In genomic region chr19:1446713-1447564, GRCh38 we compare ENCODE assay signal across 1 cellular context.
TF ChIP-seq lines count a peak whose summit lies in the region.

No MANE protein-coding gene starts in this region.

TF ChIP-seq in WTC11, 78 proteins besides CTCF, POLR2A, EP300 and RAD21 (continued from another document and continues in another):
- no peak for TF ChIP-seq MXD4 (CRISPR knock-in tag; IDR thresholded peaks at IDR 0.05; ENCODE audit: borderline replicate concordance)
- TF ChIP-seq FOXK1 (CRISPR knock-in tag; IDR thresholded peaks at IDR 0.05) = peak; percentile 84
- TF ChIP-seq PRRX2 (CRISPR knock-in tag; IDR thresholded peaks at IDR 0.05) = no peak
- TF ChIP-seq KAT7 (CRISPR knock-in tag; IDR thresholded peaks at IDR 0.05; ENCODE audit: borderline replicate concordance) = peak; percentile 65; the same call in 1 of the 2 replicates
- TF ChIP-seq NR2C2 (CRISPR knock-in tag; IDR thresholded peaks at IDR 0.05) = peak; percentile 49; the same call in 1 of the 2 replicates
- TF ChIP-seq OVOL2 (CRISPR knock-in tag; IDR thresholded peaks at IDR 0.05; ENCODE audit: borderline replicate concordance) = no peak
- TF ChIP-seq, protein P1, sequence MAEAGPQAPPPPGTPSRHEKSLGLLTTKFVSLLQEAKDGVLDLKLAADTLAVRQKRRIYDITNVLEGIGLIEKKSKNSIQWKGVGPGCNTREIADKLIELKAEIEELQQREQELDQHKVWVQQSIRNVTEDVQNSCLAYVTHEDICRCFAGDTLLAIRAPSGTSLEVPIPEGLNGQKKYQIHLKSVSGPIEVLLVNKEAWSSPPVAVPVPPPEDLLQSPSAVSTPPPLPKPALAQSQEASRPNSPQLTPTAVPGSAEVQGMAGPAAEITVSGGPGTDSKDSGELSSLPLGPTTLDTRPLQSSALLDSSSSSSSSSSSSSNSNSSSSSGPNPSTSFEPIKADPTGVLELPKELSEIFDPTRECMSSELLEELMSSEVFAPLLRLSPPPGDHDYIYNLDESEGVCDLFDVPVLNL (CRISPR knock-in tag; IDR thresholded peaks at IDR 0.05; ENCODE audit: borderline replicate concordance, low read depth) = peak; percentile 88
- TF ChIP-seq ZNF423 (CRISPR knock-in tag; IDR thresholded peaks at IDR 0.05) = no peak
- TF ChIP-seq FOXJ3 (CRISPR knock-in tag; IDR thresholded peaks at IDR 0.05; ENCODE audit: borderline replicate concordance) = no peak
- peak; percentile 89 for TF ChIP-seq TEAD1 (CRISPR knock-in tag; IDR thresholded peaks at IDR 0.05)
- TF ChIP-seq ZNF138 (CRISPR knock-in tag; conservative IDR thresholded peaks at IDR 0.05) = peak; percentile 75; the same call in 1 of the 2 replicates
- TF ChIP-seq, protein P2, sequence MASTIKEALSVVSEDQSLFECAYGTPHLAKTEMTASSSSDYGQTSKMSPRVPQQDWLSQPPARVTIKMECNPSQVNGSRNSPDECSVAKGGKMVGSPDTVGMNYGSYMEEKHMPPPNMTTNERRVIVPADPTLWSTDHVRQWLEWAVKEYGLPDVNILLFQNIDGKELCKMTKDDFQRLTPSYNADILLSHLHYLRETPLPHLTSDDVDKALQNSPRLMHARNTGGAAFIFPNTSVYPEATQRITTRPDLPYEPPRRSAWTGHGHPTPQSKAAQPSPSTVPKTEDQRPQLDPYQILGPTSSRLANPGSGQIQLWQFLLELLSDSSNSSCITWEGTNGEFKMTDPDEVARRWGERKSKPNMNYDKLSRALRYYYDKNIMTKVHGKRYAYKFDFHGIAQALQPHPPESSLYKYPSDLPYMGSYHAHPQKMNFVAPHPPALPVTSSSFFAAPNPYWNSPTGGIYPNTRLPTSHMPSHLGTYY (CRISPR knock-in tag; IDR thresholded peaks at IDR 0.05) = no peak
- TF ChIP-seq, protein P3, sequence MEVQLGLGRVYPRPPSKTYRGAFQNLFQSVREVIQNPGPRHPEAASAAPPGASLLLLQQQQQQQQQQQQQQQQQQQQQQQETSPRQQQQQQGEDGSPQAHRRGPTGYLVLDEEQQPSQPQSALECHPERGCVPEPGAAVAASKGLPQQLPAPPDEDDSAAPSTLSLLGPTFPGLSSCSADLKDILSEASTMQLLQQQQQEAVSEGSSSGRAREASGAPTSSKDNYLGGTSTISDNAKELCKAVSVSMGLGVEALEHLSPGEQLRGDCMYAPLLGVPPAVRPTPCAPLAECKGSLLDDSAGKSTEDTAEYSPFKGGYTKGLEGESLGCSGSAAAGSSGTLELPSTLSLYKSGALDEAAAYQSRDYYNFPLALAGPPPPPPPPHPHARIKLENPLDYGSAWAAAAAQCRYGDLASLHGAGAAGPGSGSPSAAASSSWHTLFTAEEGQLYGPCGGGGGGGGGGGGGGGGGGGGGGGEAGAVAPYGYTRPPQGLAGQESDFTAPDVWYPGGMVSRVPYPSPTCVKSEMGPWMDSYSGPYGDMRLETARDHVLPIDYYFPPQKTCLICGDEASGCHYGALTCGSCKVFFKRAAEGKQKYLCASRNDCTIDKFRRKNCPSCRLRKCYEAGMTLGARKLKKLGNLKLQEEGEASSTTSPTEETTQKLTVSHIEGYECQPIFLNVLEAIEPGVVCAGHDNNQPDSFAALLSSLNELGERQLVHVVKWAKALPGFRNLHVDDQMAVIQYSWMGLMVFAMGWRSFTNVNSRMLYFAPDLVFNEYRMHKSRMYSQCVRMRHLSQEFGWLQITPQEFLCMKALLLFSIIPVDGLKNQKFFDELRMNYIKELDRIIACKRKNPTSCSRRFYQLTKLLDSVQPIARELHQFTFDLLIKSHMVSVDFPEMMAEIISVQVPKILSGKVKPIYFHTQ (CRISPR knock-in tag; IDR thresholded peaks at IDR 0.05) = no peak
- TF ChIP-seq, protein P4, sequence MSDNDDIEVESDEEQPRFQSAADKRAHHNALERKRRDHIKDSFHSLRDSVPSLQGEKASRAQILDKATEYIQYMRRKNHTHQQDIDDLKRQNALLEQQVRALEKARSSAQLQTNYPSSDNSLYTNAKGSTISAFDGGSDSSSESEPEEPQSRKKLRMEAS (CRISPR knock-in tag; IDR thresholded peaks at IDR 0.05) = peak; percentile 80; the same call in 1 of the 2 replicates
- peak; percentile 63; the same call in 1 of the 2 replicates for TF ChIP-seq SMAD4 (CRISPR knock-in tag; IDR thresholded peaks at IDR 0.05)
- no peak for TF ChIP-seq SOX15 (CRISPR knock-in tag; IDR thresholded peaks at IDR 0.05)
- TF ChIP-seq, protein P5, sequence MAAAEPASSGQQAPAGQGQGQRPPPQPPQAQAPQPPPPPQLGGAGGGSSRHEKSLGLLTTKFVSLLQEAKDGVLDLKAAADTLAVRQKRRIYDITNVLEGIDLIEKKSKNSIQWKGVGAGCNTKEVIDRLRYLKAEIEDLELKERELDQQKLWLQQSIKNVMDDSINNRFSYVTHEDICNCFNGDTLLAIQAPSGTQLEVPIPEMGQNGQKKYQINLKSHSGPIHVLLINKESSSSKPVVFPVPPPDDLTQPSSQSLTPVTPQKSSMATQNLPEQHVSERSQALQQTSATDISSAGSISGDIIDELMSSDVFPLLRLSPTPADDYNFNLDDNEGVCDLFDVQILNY (CRISPR knock-in tag; IDR thresholded peaks at IDR 0.05) = peak; percentile 54; the same call in 1 of the 2 replicates
- TF ChIP-seq, protein P6, sequence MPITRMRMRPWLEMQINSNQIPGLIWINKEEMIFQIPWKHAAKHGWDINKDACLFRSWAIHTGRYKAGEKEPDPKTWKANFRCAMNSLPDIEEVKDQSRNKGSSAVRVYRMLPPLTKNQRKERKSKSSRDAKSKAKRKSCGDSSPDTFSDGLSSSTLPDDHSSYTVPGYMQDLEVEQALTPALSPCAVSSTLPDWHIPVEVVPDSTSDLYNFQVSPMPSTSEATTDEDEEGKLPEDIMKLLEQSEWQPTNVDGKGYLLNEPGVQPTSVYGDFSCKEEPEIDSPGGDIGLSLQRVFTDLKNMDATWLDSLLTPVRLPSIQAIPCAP (CRISPR knock-in tag; IDR thresholded peaks at IDR 0.05) = peak; percentile 88; the same call in 1 of the 2 replicates
- no peak for TF ChIP-seq GTF2I (CRISPR knock-in tag; conservative IDR thresholded peaks at IDR 0.05)
- TF ChIP-seq ZNF219 (CRISPR knock-in tag; IDR thresholded peaks at IDR 0.05; ENCODE audit: borderline replicate concordance) = peak; percentile 79; the same call in 1 of the 2 replicates
- TF ChIP-seq GRHL2 (CRISPR knock-in tag; IDR thresholded peaks at IDR 0.05; ENCODE audit: insufficient replicate concordance, severe bottlenecking) = no peak
- peak; percentile 91 for TF ChIP-seq ARID4B (CRISPR knock-in tag; IDR thresholded peaks at IDR 0.05; ENCODE audit: borderline replicate concordance)
- no peak for TF ChIP-seq ZNF671 (CRISPR knock-in tag; IDR thresholded peaks at IDR 0.05)
- TF ChIP-seq GABPB1 (CRISPR knock-in tag; IDR thresholded peaks at IDR 0.05) = no peak
- TF ChIP-seq, protein P7, sequence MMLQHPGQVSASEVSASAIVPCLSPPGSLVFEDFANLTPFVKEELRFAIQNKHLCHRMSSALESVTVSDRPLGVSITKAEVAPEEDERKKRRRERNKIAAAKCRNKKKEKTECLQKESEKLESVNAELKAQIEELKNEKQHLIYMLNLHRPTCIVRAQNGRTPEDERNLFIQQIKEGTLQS (CRISPR knock-in tag; conservative IDR thresholded peaks at IDR 0.05) = no peak
- TF ChIP-seq FOXP1 (CRISPR knock-in tag; IDR thresholded peaks at IDR 0.05; ENCODE audit: borderline replicate concordance) = peak; percentile 97
- TF ChIP-seq, protein P8, sequence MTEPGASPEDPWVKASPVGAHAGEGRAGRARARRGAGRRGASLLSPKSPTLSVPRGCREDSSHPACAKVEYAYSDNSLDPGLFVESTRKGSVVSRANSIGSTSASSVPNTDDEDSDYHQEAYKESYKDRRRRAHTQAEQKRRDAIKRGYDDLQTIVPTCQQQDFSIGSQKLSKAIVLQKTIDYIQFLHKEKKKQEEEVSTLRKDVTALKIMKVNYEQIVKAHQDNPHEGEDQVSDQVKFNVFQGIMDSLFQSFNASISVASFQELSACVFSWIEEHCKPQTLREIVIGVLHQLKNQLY (CRISPR knock-in tag; IDR thresholded peaks at IDR 0.05) = no peak
- TF ChIP-seq CREB1 (CRISPR knock-in tag; IDR thresholded peaks at IDR 0.05) = 0 out of 2 replicates have a peak, but pooled peaks have one; percentile 36
- TF ChIP-seq SMAD3 (CRISPR knock-in tag; IDR thresholded peaks at IDR 0.05; ENCODE audit: borderline replicate concordance) = peak; percentile 85; the same call in 1 of the 2 replicates
- no peak for TF ChIP-seq ZNF425 (CRISPR knock-in tag; conservative IDR thresholded peaks at IDR 0.05)
- no peak for TF ChIP-seq ZNF396 (CRISPR knock-in tag; IDR thresholded peaks at IDR 0.05; ENCODE audit: borderline replicate concordance)
- TF ChIP-seq, protein P9, sequence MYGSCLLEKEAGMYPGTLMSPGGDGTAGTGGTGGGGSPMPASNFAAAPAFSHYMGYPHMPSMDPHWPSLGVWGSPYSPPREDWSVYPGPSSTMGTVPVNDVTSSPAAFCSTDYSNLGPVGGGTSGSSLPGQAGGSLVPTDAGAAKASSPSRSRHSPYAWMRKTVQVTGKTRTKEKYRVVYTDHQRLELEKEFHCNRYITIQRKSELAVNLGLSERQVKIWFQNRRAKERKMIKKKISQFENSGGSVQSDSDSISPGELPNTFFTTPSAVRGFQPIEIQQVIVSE (CRISPR knock-in tag; IDR thresholded peaks at IDR 0.05; ENCODE audit: borderline replicate concordance) = no peak
- peak; percentile 74; the same call in 1 of the 2 replicates for TF ChIP-seq PREB (CRISPR knock-in tag; IDR thresholded peaks at IDR 0.05; ENCODE audit: borderline replicate concordance)
- TF ChIP-seq ZNF281 (CRISPR knock-in tag; IDR thresholded peaks at IDR 0.05) = peak; percentile 70; the same call in 1 of the 2 replicates
- TF ChIP-seq TEAD4 (CRISPR knock-in tag; IDR thresholded peaks at IDR 0.05) = peak; percentile 87
- TF ChIP-seq TCF7 (CRISPR knock-in tag; IDR thresholded peaks at IDR 0.05; ENCODE audit: low read depth) = peak; percentile 87; the same call in 1 of the 2 replicates
